Comparison of ENCODE assay signal across 1 cellular context in the genomic region with DNA sequence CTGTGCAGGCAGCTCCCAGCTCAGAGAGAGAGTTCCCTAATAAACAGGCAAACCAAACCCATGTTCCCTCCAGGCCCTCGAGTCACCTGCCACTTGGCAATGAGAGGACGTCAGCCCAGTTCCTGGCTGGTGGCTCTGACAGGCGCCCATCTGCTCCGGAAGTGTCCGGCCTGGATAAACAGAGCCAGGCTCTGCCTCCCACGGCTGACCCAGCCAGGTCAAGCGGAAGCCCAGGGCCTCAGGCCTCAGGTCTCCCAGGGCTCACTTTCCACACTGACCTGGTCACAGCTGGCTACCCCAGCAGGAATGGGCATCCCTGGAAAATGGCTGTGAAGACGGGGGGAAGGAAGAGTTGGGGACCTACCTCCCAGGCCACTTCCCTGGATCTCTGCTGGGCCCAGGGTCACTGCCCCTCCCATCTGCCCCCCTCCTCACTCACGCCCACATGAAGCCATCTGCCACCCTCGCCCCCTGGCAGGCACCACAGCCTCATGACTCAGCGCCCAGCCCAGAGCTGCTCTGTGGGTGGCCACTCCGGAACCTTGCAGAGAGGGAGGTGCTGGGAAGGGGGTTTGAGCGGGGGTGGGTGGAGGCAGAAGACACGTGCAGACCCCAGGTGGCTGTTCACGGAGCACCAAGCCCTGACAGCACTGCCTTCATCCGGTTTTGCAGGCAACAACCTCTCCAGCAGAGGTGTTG.
TF ChIP-seq lines count a peak whose summit lies in the region.

No MANE protein-coding gene starts in this region.

TF ChIP-seq in HCT116, 20 proteins besides CTCF, POLR2A, EP300 and RAD21 (continued from another document):
- TF ChIP-seq, protein P1, sequence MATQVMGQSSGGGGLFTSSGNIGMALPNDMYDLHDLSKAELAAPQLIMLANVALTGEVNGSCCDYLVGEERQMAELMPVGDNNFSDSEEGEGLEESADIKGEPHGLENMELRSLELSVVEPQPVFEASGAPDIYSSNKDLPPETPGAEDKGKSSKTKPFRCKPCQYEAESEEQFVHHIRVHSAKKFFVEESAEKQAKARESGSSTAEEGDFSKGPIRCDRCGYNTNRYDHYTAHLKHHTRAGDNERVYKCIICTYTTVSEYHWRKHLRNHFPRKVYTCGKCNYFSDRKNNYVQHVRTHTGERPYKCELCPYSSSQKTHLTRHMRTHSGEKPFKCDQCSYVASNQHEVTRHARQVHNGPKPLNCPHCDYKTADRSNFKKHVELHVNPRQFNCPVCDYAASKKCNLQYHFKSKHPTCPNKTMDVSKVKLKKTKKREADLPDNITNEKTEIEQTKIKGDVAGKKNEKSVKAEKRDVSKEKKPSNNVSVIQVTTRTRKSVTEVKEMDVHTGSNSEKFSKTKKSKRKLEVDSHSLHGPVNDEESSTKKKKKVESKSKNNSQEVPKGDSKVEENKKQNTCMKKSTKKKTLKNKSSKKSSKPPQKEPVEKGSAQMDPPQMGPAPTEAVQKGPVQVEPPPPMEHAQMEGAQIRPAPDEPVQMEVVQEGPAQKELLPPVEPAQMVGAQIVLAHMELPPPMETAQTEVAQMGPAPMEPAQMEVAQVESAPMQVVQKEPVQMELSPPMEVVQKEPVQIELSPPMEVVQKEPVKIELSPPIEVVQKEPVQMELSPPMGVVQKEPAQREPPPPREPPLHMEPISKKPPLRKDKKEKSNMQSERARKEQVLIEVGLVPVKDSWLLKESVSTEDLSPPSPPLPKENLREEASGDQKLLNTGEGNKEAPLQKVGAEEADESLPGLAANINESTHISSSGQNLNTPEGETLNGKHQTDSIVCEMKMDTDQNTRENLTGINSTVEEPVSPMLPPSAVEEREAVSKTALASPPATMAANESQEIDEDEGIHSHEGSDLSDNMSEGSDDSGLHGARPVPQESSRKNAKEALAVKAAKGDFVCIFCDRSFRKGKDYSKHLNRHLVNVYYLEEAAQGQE (IDR thresholded peaks at IDR 0.05; ENCODE audit: low read depth): no peak
- no peak for TF ChIP-seq FOSL1 (IDR thresholded peaks at IDR 0.05; ENCODE audit: low read depth)
- TF ChIP-seq, protein P2, sequence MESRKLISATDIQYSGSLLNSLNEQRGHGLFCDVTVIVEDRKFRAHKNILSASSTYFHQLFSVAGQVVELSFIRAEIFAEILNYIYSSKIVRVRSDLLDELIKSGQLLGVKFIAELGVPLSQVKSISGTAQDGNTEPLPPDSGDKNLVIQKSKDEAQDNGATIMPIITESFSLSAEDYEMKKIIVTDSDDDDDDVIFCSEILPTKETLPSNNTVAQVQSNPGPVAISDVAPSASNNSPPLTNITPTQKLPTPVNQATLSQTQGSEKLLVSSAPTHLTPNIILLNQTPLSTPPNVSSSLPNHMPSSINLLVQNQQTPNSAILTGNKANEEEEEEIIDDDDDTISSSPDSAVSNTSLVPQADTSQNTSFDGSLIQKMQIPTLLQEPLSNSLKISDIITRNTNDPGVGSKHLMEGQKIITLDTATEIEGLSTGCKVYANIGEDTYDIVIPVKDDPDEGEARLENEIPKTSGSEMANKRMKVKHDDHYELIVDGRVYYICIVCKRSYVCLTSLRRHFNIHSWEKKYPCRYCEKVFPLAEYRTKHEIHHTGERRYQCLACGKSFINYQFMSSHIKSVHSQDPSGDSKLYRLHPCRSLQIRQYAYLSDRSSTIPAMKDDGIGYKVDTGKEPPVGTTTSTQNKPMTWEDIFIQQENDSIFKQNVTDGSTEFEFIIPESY (IDR thresholded peaks at IDR 0.05; ENCODE audit: extremely low read depth, insufficient replicate concordance, low read length): no peak
- TF ChIP-seq SIN3A (IDR thresholded peaks at IDR 0.05; ENCODE audit: low read depth): no peak
- TF ChIP-seq POLR2AphosphoS5 (IDR thresholded peaks at IDR 0.05; ENCODE audit: low read depth, low read length): peak; percentile 40; the same call in 1 of the 2 replicates
- no peak for TF ChIP-seq EGR1 (IDR thresholded peaks at IDR 0.05; ENCODE audit: low read depth)
- no peak for TF ChIP-seq SRF (IDR thresholded peaks at IDR 0.05; ENCODE audit: low read depth)
- TF ChIP-seq TCF7L2 (IDR thresholded peaks at IDR 0.05; ENCODE audit: borderline replicate concordance, extremely low read depth, insufficient read depth, insufficient read length): no peak
- TF ChIP-seq CEBPB (IDR thresholded peaks at IDR 0.05; ENCODE audit: low read depth): no peak
- TF ChIP-seq EZH2phosphoT487 (IDR thresholded peaks at IDR 0.05; ENCODE audit: borderline replicate concordance): no peak
- TF ChIP-seq, protein P3, sequence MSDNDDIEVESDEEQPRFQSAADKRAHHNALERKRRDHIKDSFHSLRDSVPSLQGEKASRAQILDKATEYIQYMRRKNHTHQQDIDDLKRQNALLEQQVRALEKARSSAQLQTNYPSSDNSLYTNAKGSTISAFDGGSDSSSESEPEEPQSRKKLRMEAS (IDR thresholded peaks at IDR 0.05): no peak
- TF ChIP-seq ZFX (IDR thresholded peaks at IDR 0.05): no peak
- TF ChIP-seq YY1 (IDR thresholded peaks at IDR 0.05; ENCODE audit: extremely low read depth, insufficient replicate concordance, low read depth, low read length): peak; percentile 15
- TF ChIP-seq SP1 (IDR thresholded peaks at IDR 0.05; ENCODE audit: low read depth): no peak
- TF ChIP-seq, protein P4, sequence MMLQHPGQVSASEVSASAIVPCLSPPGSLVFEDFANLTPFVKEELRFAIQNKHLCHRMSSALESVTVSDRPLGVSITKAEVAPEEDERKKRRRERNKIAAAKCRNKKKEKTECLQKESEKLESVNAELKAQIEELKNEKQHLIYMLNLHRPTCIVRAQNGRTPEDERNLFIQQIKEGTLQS (IDR thresholded peaks at IDR 0.05): no peak
TF ChIP-seq in HCT116: peak in this region for 2.
